In genomic region chr15:56491110-56491722, GRCh38 we compare ENCODE assay signal across 8 cellular contexts. TPM values are rescaled to one million over a fixed set of nuclear protein-coding genes. Genes with fewer than 3 reads are reported as not detected.
DNase-seq lines count a peak whose midpoint lies in the region; ATAC-seq, FAIRE-seq and TF ChIP-seq lines count a peak whose summit lies in the region.

No MANE protein-coding gene starts in this region.

- no peak overlapping the region for H3K27ac Mint-ChIP-seq in T-cell

- no peaks in the 10 kb centered on the region for H3K36me3 ChIP-seq in BE2C
- no peaks in the 10 kb centered on the region for H3K36me3 ChIP-seq in K562 (ENCODE audit: control insufficient read depth, insufficient read depth, low read length)

- H3K79me2 ChIP-seq in K562 (ENCODE audit: control insufficient read depth, insufficient read depth, low read length) = no peaks in the 10 kb centered on the region

- peaks cover 3% of the 10 kb centered on the region in 2 donors for H3K27me3 Mint-ChIP-seq in T-cell

- H3K4me1 ChIP-seq in BE2C (no peaks in the 10 kb centered on the region), K562 (replicated peaks in 1 of 2; ENCODE audit: control insufficient read depth in 2 of 2, insufficient read depth in 2 of 2, low read length in 2 of 2) (no peaks in the 10 kb centered on the region; a peak in 1 of 5 replicates)

- TF ChIP-seq POLR2A in K562 (conservative IDR thresholded peaks at IDR 0.05) = no peak

- no peak overlapping the region for H3K4me2 ChIP-seq in K562 (ENCODE audit: insufficient read depth, low read length)

- intact Hi-C loops in K562 (cut with micrococcal nuclease) = loop anchor here (10.0 kb wide), 2 partner anchors 654 to 724 kb away; no protein-coding TSS in a partner anchor

- CTCF ChIA-PET in T-cell (lab: Charles Lee) = interaction anchor here (0.5 to 2.0 kb wide), 18 partner anchors 9 to 1037 kb away, joined by 3 to 9 read pairs (median 4); no protein-coding TSS in a partner anchor
- CTCF ChIA-PET in K562 (lab: Yijun Ruan, JAX; ENCODE audit: low intra/inter-chr PET ratio) = interaction anchor here (0.7 to 1.3 kb wide), 2 partner anchors 815 to 1036 kb away, joined by 3 to 5 read pairs; no protein-coding TSS in a partner anchor

- no peaks in the 10 kb centered on the region for H3K9me3 Mint-ChIP-seq in T-cell

- FAIRE-seq in K562 (lab: Jason Lieb, UNC) = peak; percentile 94

- WGBS in K562 (ENCODE audit: insufficient coverage, low coverage, missing lambda C conversion rate) = 19% methylated on average over 5 of the region's 5 CpGs

- no peaks in the 10 kb centered on the region for H3K9me1 ChIP-seq in K562 (ENCODE audit: control insufficient read depth, insufficient read depth, low read length)

- TF ChIP-seq RAD21 in K562 (CRISPR knock-in tag; conservative IDR thresholded peaks at IDR 0.05 in 1 of 2, IDR thresholded peaks at IDR 0.05 in 1 of 2) = peak; percentile 73 to 87

- no peaks in the 10 kb centered on the region for H4K20me1 ChIP-seq in K562 (replicated peaks; ENCODE audit: control insufficient read depth, insufficient read depth, low read length)

- TF ChIP-seq EP300 in K562 (IDR thresholded peaks at IDR 0.05; ENCODE audit: low read length) = no peak

- H3K36me3 Mint-ChIP-seq in T-cell = no peaks in the 10 kb centered on the region

- peak; percentile 98 for TF ChIP-seq CTCF in BE2C (IDR thresholded peaks at IDR 0.05; ENCODE audit: low read depth, low read length)
- peak; percentile 90 for TF ChIP-seq CTCF in GM20000 (IDR thresholded peaks at IDR 0.05; ENCODE audit: extremely low read depth, missing control alignments)
- peak; percentile 81 to 90 (median 89) for TF ChIP-seq CTCF in K562 (IDR thresholded peaks at IDR 0.05 in 2 of 3, conservative IDR thresholded peaks at IDR 0.05 in 1 of 3; ENCODE audit: insufficient read depth in 2 of 3, low read depth in 1 of 3, low read length in 3 of 3)

- ATAC-seq in T-cell (replicated peaks in 1 of 4) = peak in 3 of 4 experiments; percentile 55 to 61 (median 60)
- peak; percentile 95 for ATAC-seq in K562
- ATAC-seq in GM19452 (IDR thresholded peaks at IDR 0.05; ENCODE audit: unreplicated experiment) = no peak

- no peak overlapping the region for H2AFZ ChIP-seq in K562 (ENCODE audit: low read depth, low read length)

- no peak overlapping the region for H3K9ac ChIP-seq in K562 (ENCODE audit: insufficient read depth in 1 of 2, low read depth in 2 of 2, low read length in 2 of 2)

- H3K4me3 Mint-ChIP-seq in T-cell = no peak overlapping the region

- in situ Hi-C loops in K562 (cut with MboI) = loop anchor here (5.0 to 25.0 kb wide), 4 partner anchors 321 to 1044 kb away; no protein-coding TSS in a partner anchor

- no peak overlapping the region for H3K27ac ChIP-seq in K562 (ENCODE audit: extremely low read depth, low read depth, low read length)

- POLR2A ChIA-PET in T-cell (lab: Charles Lee) (no interaction called here), K562 (lab: Yijun Ruan, JAX) (interaction anchor here (1.0 kb wide), 1 partner anchor 240 kb away, joined by 4 read pairs; no protein-coding TSS in a partner anchor)

- no TSS peak for BruUV-seq in K562 (replicated peaks; lab: Mats Ljungman, UMichigan)

- peak; percentile 73 for DNase-seq in BE2C
- DNase-seq in GM20000 (ENCODE audit: low spot score) = peak; percentile 71
- peak; percentile 36 for DNase-seq in NCI-H1105 treated with DMSO at 0.1 percent for 48 hours (lab: John Stamatoyannopoulos, UW)
- DNase-seq in T-cell = peak in 32 of 34 experiments; percentile 3 to 53 (median 30)
- DNase-seq in K562 (ENCODE audit: extremely low read depth in 1 of 4, low spot score in 3 of 4) = peak; percentile 52 to 74 (median 65)
- peak; percentile 79 for DNase-seq in iPS-NIHi7 (ENCODE audit: extremely low spot score)
- DNase-seq in stimulated activated CD4-positive, alpha-beta T cell treated with anti-CD3 and anti-CD28 coated beads, Interleukin-12 subunit alpha, Interleukin-12 subunit beta, amount 100 ng/mL, for 48 hours (ENCODE audit: low read depth in 2 of 3, low spot score in 1 of 3) = peak; percentile 24 to 53 (median 41)

- H3K4me3 ChIP-seq in BE2C (ENCODE audit: low read depth, low read length) (no peak overlapping the region), K562 (no peak overlapping the region)

- H3K27me3 ChIP-seq in BE2C (no peaks in the 10 kb centered on the region), K562 (ENCODE audit: control insufficient read depth in 2 of 2, insufficient read depth in 2 of 2, low read length in 2 of 2) (no peaks in the 10 kb centered on the region)

- H3K9me3 ChIP-seq in BE2C (no peaks in the 10 kb centered on the region), K562 (replicated peaks; ENCODE audit: control insufficient read depth, insufficient read depth, low read depth, low read length) (no peaks in the 10 kb centered on the region)

- no peaks in the 10 kb centered on the region for H3K4me1 Mint-ChIP-seq in T-cell

TF ChIP-seq in K562, 482 proteins besides CTCF, POLR2A, EP300 and RAD21 (continues in another document):
- TF ChIP-seq DEAF1 (CRISPR knock-in tag; IDR thresholded peaks at IDR 0.05) (peak; percentile 69), SMC3 (conservative IDR thresholded peaks at IDR 0.05; ENCODE audit: insufficient read depth, low read depth, low read length) (peak; percentile 76), CREB3 (tag; conservative IDR thresholded peaks at IDR 0.05; ENCODE audit: low read depth) (no peak), ETV6 (IDR thresholded peaks at IDR 0.05; ENCODE audit: borderline replicate concordance in 1 of 2, low read depth in 2 of 2, low read length in 1 of 2) (no peak), ETV6 (CRISPR knock-in tag; IDR thresholded peaks at IDR 0.05; ENCODE audit: borderline replicate concordance) (no peak), JUND (IDR thresholded peaks at IDR 0.05; ENCODE audit: borderline replicate concordance, low read depth, low read length) (0 out of 2 replicates have a peak, but pooled peaks have one; percentile 8), JUND (tag; IDR thresholded peaks at IDR 0.05; ENCODE audit: borderline replicate concordance, low read depth, low read length) (no peak), ZNF212 (CRISPR knock-in tag; IDR thresholded peaks at IDR 0.05) (no peak), CTCFL (IDR thresholded peaks at IDR 0.05; ENCODE audit: borderline replicate concordance, insufficient read depth, low read depth, low read length, poor library complexity, severe bottlenecking) (peak; percentile 82), STAG1 (CRISPR knock-in tag; IDR thresholded peaks at IDR 0.05; ENCODE audit: borderline replicate concordance) (peak; percentile 85; the same call in 1 of the 2 replicates)

RNA-seq across cellular contexts. Expression of gene MNS1, which starts 26.3 kb away (rescaled TPM):
- 1.1 TPM for polyA plus RNA-seq in BE2C (2012; ENCODE audit: insufficient read depth, insufficient read length, low read depth)
- total RNA-seq in T-cell = not detected
- total RNA-seq in K562 (2011; cell fraction: chromatin; rRNA removed; ENCODE audit: low replicate concordance) = 1.5 TPM in 1 of 2 replicates, not detected in the other
- not detected in 2 replicates for total RNA-seq in K562 (2011; cell fraction: nucleolus; rRNA removed)
- total RNA-seq in K562 (2011; cell fraction: nucleoplasm; rRNA removed) = 0.29 and 0.31 TPM in 2 replicates
- total RNA-seq in K562 (2014; rRNA removed) = 2.4 and 3.6 TPM in 2 replicates
- total RNA-seq in K562 (2014; rRNA removed; fragmentation: Illumina TruSeq; extraction: Trizol) = 7.2 and 9.2 TPM in 2 replicates
- total RNA-seq in K562 (2015; rRNA removed; fragmentation: Illumina TruSeq; extraction: Trizol) = 9.6 and 10.3 TPM in 2 replicates
- total RNA-seq in K562 (2021) = 2.5 and 2.7 TPM in 2 replicates
- polyA plus RNA-seq in K562 (2011; rRNA removed) = 1.1 and 1.2 TPM in 2 replicates
- polyA plus RNA-seq in K562 (2011; cell fraction: cytosol; rRNA removed) = 0.21 and 0.32 TPM in 2 replicates
- polyA plus RNA-seq in K562 (2011; cell fraction: nucleus; rRNA removed) = 0.18 and 0.67 TPM in 2 replicates
- 5.3 and 5.7 TPM in 2 replicates for polyA plus RNA-seq in K562 (2012)
- 5.6 and 8.1 TPM in 2 replicates for polyA plus RNA-seq in K562 (2014; fragmentation: Illumina TruSeq; extraction: Trizol)
- 1 to 10 TPM; 2.0 to 2.4 TPM for polyA plus RNA-seq in K562 (2014; fragmentation: Nextera tagmentation; extraction: Ambion mirVana)
- 3.5 and 4.8 TPM in 2 replicates for polyA plus RNA-seq in K562 (2014; rRNA removed)
- 0.81 and 1.9 TPM in 2 replicates for polyA minus RNA-seq in K562 (2011; rRNA and poly(A)+ RNA removed)
- polyA minus RNA-seq in K562 (2011; cell fraction: cytosol; rRNA and poly(A)+ RNA removed) = 0.57 TPM in 1 of 2 replicates, not detected in the other
- polyA minus RNA-seq in K562 (2011; cell fraction: nucleus; rRNA and poly(A)+ RNA removed) = 0.40 and 3.3 TPM in 2 replicates
